13 cellular contexts compared by ENCODE assay signal in the genomic region with DNA sequence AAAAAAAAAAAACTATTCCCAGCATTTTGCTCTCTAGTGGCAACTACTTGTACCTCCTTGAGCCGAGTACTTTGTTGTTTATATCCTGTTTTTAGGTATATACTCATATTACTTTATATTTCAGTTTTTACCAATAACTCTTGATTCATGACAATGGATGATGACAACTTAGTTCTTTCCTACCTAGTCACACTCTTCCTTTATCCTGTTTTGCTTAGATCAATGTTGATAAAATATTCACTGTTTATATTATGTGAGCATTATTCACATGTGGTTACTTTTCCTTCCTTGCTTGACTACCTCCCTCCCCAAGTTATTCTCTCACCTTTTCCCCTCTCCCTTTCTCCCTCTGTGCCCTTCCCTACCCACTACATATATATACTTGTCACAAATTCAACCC. TPM values are rescaled to one million over a fixed set of nuclear protein-coding genes. Genes with fewer than 3 reads are reported as not detected.
A peak's percentile ranks its signal among the peaks of the same experiment; 100 is the strongest.
DNase-seq lines count a peak whose midpoint lies in the region; ATAC-seq and TF ChIP-seq lines count a peak whose summit lies in the region.
"Had no signal": no experiment of that assay in that cellular context is flagged by ENCODE, and none has a peak within 500 bp of the region (broad histone marks: within the 10 kb centered on the region; RNA-seq: fewer than 3 reads in every experiment).

No MANE protein-coding gene starts in this region.

- H3K27ac Mint-ChIP-seq in endothelial cell (ENCODE audit: unreplicated experiment) (no peak overlapping the region), progenitor cell of endocrine pancreas (peak overlapping the region; percentile 47)

- H3K36me3 Mint-ChIP-seq in endothelial cell (ENCODE audit: low read depth, unreplicated experiment), result peaks cover 10% of the 10 kb centered on the region
- peaks cover 2% of the 10 kb centered on the region for H3K36me3 Mint-ChIP-seq in progenitor cell of endocrine pancreas (ENCODE audit: insufficient read depth)

- peaks cover 6% of the 10 kb centered on the region for H3K27me3 Mint-ChIP-seq in endothelial cell (ENCODE audit: unreplicated experiment)
- no peaks in the 10 kb centered on the region for H3K27me3 Mint-ChIP-seq in progenitor cell of endocrine pancreas
- H3K27me3 Mint-ChIP-seq: CD8-positive, alpha-beta memory T cell had no signal

- H3K9me3 Mint-ChIP-seq in endothelial cell (ENCODE audit: unreplicated experiment) (no peaks in the 10 kb centered on the region), progenitor cell of endocrine pancreas (ENCODE audit: low read depth) (no peaks in the 10 kb centered on the region)
- H3K9me3 Mint-ChIP-seq: CD8-positive, alpha-beta memory T cell had no signal

- H3K4me1 Mint-ChIP-seq in endothelial cell (ENCODE audit: unreplicated experiment), result peaks cover 47% of the 10 kb centered on the region
- peaks cover 35% of the 10 kb centered on the region for H3K4me1 Mint-ChIP-seq in progenitor cell of endocrine pancreas (ENCODE audit: low read depth)

- peak; percentile 76 for DNase-seq in ELR (ENCODE audit: low read depth)
- DNase-seq in M059J (ENCODE audit: low read depth), result peak; percentile 46
- DNase-seq in endothelial cell (ENCODE audit: low spot score), result no peak
- DNase-seq in progenitor cell of endocrine pancreas (ENCODE audit: low spot score, unreplicated experiment), result no peak
- no peak for DNase-seq in NCI-H1436 (lab: John Stamatoyannopoulos, UW)
- no peak for DNase-seq in NCI-H1048 (lab: John Stamatoyannopoulos, UW)
- DNase-seq: CD8-positive, alpha-beta memory T cell; DMS79; H7; NCI-H1417; NCI-H187 treated with DMSO at 0.1 percent for 48 hours; NCI-H226 had no signal

- TF ChIP-seq CTCF in endothelial cell (IDR thresholded peaks at IDR 0.05; ENCODE audit: unreplicated experiment), result no peak
- no peak for TF ChIP-seq CTCF in progenitor cell of endocrine pancreas (IDR thresholded peaks at IDR 0.05; ENCODE audit: unreplicated experiment)

- ATAC-seq in GM18873 (IDR thresholded peaks at IDR 0.05; ENCODE audit: low FRiP score, unreplicated experiment), result no peak

- H3K4me3 Mint-ChIP-seq in endothelial cell (ENCODE audit: unreplicated experiment) (peak overlapping the region; percentile 19), progenitor cell of endocrine pancreas (ENCODE audit: low read depth) (no peak overlapping the region)
- H3K4me3 Mint-ChIP-seq: CD8-positive, alpha-beta memory T cell had no signal

RNA-seq across cellular contexts. Expression of a gene that starts 53.7 kb away (rescaled TPM):
- 8.8 and 11.9 TPM in 2 replicates for total RNA-seq in M059J (2014; rRNA removed; shearing (Covaris generic))
- total RNA-seq in endothelial cell (ENCODE audit: unreplicated experiment) (4.3 TPM), progenitor cell of endocrine pancreas (8.5 and 9.5 TPM in 2 replicates)

RNA-seq across cellular contexts. Expression of a gene that starts 53.9 kb away (rescaled TPM):
- total RNA-seq in M059J (2014; rRNA removed; shearing (Covaris generic)), result 1,600 and 2,297 TPM in 2 replicates
- total RNA-seq in endothelial cell (ENCODE audit: unreplicated experiment), result 2,853 TPM
- 1,859 and 1,922 TPM in 2 replicates for total RNA-seq in progenitor cell of endocrine pancreas

RNA-seq across cellular contexts. Expression of a gene that starts 57.3 kb away (rescaled TPM):
- 99.0 and 107 TPM in 2 replicates for total RNA-seq in M059J (2014; rRNA removed; shearing (Covaris generic))
- total RNA-seq in endothelial cell (ENCODE audit: unreplicated experiment) (129 TPM), progenitor cell of endocrine pancreas (129 and 134 TPM in 2 replicates)

Comparison
In these comparisons a context has a peak if more than half of its experiments do, and no peak if none do; other contexts are left out.
1. DNase-seq: peak in ELR (single experiment) and M059J (single experiment); none in endothelial cell (single experiment), progenitor cell of endocrine pancreas (single experiment), NCI-H1436 (single experiment) and NCI-H1048 (single experiment).